ENCODE assay signal across 1 cellular context in genomic region chr20:2652724-2653510, GRCh38.
TF ChIP-seq lines count a peak whose summit lies in the region.

No MANE protein-coding gene starts in this region.

TF ChIP-seq in HepG2, 621 proteins besides CTCF, POLR2A, EP300 and RAD21 (continued from another document and continues in another):
- TF ChIP-seq ELK4 (CRISPR knock-in tag; IDR thresholded peaks at IDR 0.05; ENCODE audit: borderline replicate concordance) (0 out of 2 replicates have a peak, but pooled peaks have one; percentile 19), ZNF766 (CRISPR knock-in tag; IDR thresholded peaks at IDR 0.05; ENCODE audit: borderline replicate concordance) (no peak; the same call in 1 of the 2 replicates), AKNA (CRISPR knock-in tag; IDR thresholded peaks at IDR 0.05; ENCODE audit: borderline replicate concordance) (peak; percentile 81), ZNF512B (CRISPR knock-in tag; IDR thresholded peaks at IDR 0.05; ENCODE audit: borderline replicate concordance) (peak; percentile 88; the same call in 1 of the 2 replicates), ZBTB40 (IDR thresholded peaks at IDR 0.05) (no peak), ZBTB40 (CRISPR knock-in tag; IDR thresholded peaks at IDR 0.05) (peak; percentile 60; the same call in 1 of the 2 replicates), ZFP82 (CRISPR knock-in tag; IDR thresholded peaks at IDR 0.05; ENCODE audit: borderline replicate concordance) (peak; percentile 99; the same call in 1 of the 2 replicates), PRPF4 (IDR thresholded peaks at IDR 0.05; ENCODE audit: low read depth, low read length, poor library complexity, severe bottlenecking) (no peak), ASH2L (IDR thresholded peaks at IDR 0.05; ENCODE audit: insufficient read length, low read depth, low read length) (peak; percentile 95), MAZ (IDR thresholded peaks at IDR 0.05; ENCODE audit: borderline replicate concordance, low read depth, low read length) (no peak), MAZ (CRISPR knock-in tag; IDR thresholded peaks at IDR 0.05; ENCODE audit: low read depth) (peak; percentile 85; the same call in 1 of the 2 replicates), SPEN (CRISPR knock-in tag; IDR thresholded peaks at IDR 0.05; ENCODE audit: low read depth) (peak; percentile 28), POGK (CRISPR knock-in tag; conservative IDR thresholded peaks at IDR 0.05) (peak; percentile 81), ZNF614 (CRISPR knock-in tag; IDR thresholded peaks at IDR 0.05; ENCODE audit: borderline replicate concordance) (0 out of 2 replicates have a peak, but pooled peaks have one; percentile 12), NONO (IDR thresholded peaks at IDR 0.05) (no peak), NONO (CRISPR knock-in tag; conservative IDR thresholded peaks at IDR 0.05) (peak; percentile 80), ZFX (CRISPR knock-in tag; IDR thresholded peaks at IDR 0.05; ENCODE audit: low read depth) (peak; percentile 74), ISL2 (CRISPR knock-in tag; IDR thresholded peaks at IDR 0.05) (peak; percentile 74), ZNF549 (CRISPR knock-in tag; IDR thresholded peaks at IDR 0.05) (peak; percentile 13; the same call in 1 of the 2 replicates), ZMAT5 (CRISPR knock-in tag; IDR thresholded peaks at IDR 0.05; ENCODE audit: borderline replicate concordance, low read depth) (no peak), ZNF609 (CRISPR knock-in tag; IDR thresholded peaks at IDR 0.05; ENCODE audit: borderline replicate concordance) (peak; percentile 58; the same call in 1 of the 2 replicates), THAP7 (CRISPR knock-in tag; IDR thresholded peaks at IDR 0.05) (peak; percentile 88)
